In genomic region chr6:71290611-71291010, GRCh38 we compare ENCODE assay signal across 11 cellular contexts. TPM values are rescaled to one million over a fixed set of nuclear protein-coding genes. Genes with fewer than 3 reads are reported as not detected.
A peak's percentile ranks its signal among the peaks of the same experiment; 100 is the strongest.
DNase-seq lines count a peak whose midpoint lies in the region; ATAC-seq and TF ChIP-seq lines count a peak whose summit lies in the region.
"Had no signal": no experiment of that assay in that cellular context is flagged by ENCODE, and none has a peak within 500 bp of the region (broad histone marks: within the 10 kb centered on the region; RNA-seq: fewer than 3 reads in every experiment).

No MANE protein-coding gene starts in this region.

- H3K27me3 ChIP-seq in CD4-positive, CD25-positive, alpha-beta regulatory T cell (ENCODE audit: control insufficient read depth, insufficient read depth, low read length), result no peaks in the 10 kb centered on the region
- H3K27me3 ChIP-seq in IMR-90 (ENCODE audit: control insufficient read depth, insufficient read depth, low read length) (no peaks in the 10 kb centered on the region), uterus (no peaks in the 10 kb centered on the region)

- no peak overlapping the region for H2AFZ ChIP-seq in IMR-90 (replicated peaks; ENCODE audit: low read length, poor library complexity)

- H2AK9ac ChIP-seq in IMR-90 (replicated peaks; ENCODE audit: low read depth, low read length, poor library complexity), result no peak overlapping the region

- in situ Hi-C loops in IMR-90 (cut with MboI; ENCODE audit: low sequenced_read_pairs), result loop anchor here (5.0 kb wide), 1 partner anchor 52 kb away; no protein-coding TSS in a partner anchor

- no peak overlapping the region for H3K9ac ChIP-seq in IMR-90 (ENCODE audit: low read depth, low read length)

- no peak overlapping the region for H3K18ac ChIP-seq in IMR-90 (ENCODE audit: low read depth, low read length)

- CTCF ChIA-PET in IMR-90 (lab: Yijun Ruan, JAX), result interaction anchor here (1.1 kb wide), 1 partner anchor 100 kb away, joined by 3 read pairs; no protein-coding TSS in a partner anchor

- no peak overlapping the region for H3K56ac ChIP-seq in IMR-90 (ENCODE audit: extremely low read depth, insufficient read depth, low read length)

- no peak for TF ChIP-seq POLR2A in IMR-90 (IDR thresholded peaks at IDR 0.05; ENCODE audit: low read depth, low read length)
- TF ChIP-seq POLR2A in uterus (IDR thresholded peaks at IDR 0.05), result no peak

- H2BK5ac ChIP-seq in IMR-90 (ENCODE audit: low read depth, low read length, poor library complexity, severe bottlenecking), result no peak overlapping the region

- no peak for TF ChIP-seq CTCF in IMR-90 (conservative IDR thresholded peaks at IDR 0.05; ENCODE audit: low read depth, low read length)
- TF ChIP-seq CTCF in choroid plexus epithelial cell (conservative IDR thresholded peaks at IDR 0.05; ENCODE audit: low read depth, low read length), result no peak
- TF ChIP-seq CTCF in natural killer cell (IDR thresholded peaks at IDR 0.05), result no peak
- TF ChIP-seq CTCF in uterus (IDR thresholded peaks at IDR 0.05), result no peak

- WGBS in IMR-90 (ENCODE audit: extremely low coverage in 2 of 2, insufficient read length in 1 of 2), 2 experiments, result no CpG with 5 or more reads among the region's 2 CpGs

- POLR2A ChIA-PET in IMR-90 (lab: Charles Lee; ENCODE audit: unreplicated experiment), result no interaction called here

- dilution Hi-C loops in IMR-90 (cut with HindIII; ENCODE audit: low sequenced_read_pairs, unreplicated experiment), result no loop called here

- peaks cover 25% of the 10 kb centered on the region for H3K27me3 Mint-ChIP-seq in CD4-positive, CD25-positive, alpha-beta regulatory T cell
- H3K27me3 Mint-ChIP-seq in natural killer cell (ENCODE audit: low read depth in 2 of 2), result no peaks in the 10 kb centered on the region

- peaks cover 19% of the 10 kb centered on the region for H3K36me3 Mint-ChIP-seq in CD4-positive, CD25-positive, alpha-beta regulatory T cell
- H3K36me3 Mint-ChIP-seq in natural killer cell, result no peaks in the 10 kb centered on the region

- peaks cover 8% of the 10 kb centered on the region for H3K36me3 ChIP-seq in CD4-positive, CD25-positive, alpha-beta regulatory T cell (ENCODE audit: control insufficient read depth, insufficient read depth, low read length)
- H3K36me3 ChIP-seq in IMR-90 (ENCODE audit: control insufficient read depth, insufficient read depth, low read length) (peaks cover 2% of the 10 kb centered on the region; the same call in 1 of the 2 replicates), uterus (no peaks in the 10 kb centered on the region)

- H3K9me3 Mint-ChIP-seq in CD4-positive, CD25-positive, alpha-beta regulatory T cell, result peaks cover 0 to 3% (median 0%) of the 10 kb centered on the region in 7 donors
- H3K9me3 Mint-ChIP-seq in natural killer cell, result no peaks in the 10 kb centered on the region

- no peak overlapping the region for H4K5ac ChIP-seq in IMR-90 (ENCODE audit: low read depth, low read length)

- no peak overlapping the region for H3K27ac Mint-ChIP-seq in CD4-positive, CD25-positive, alpha-beta regulatory T cell
- H3K27ac Mint-ChIP-seq in natural killer cell, result peak overlapping the region; percentile 2 to 7

- TF ChIP-seq RAD21 in IMR-90 (IDR thresholded peaks at IDR 0.05; ENCODE audit: low read length), result no peak

- H3K9me1 ChIP-seq in IMR-90 (ENCODE audit: insufficient read depth, low read length), result 0 out of 2 replicates have a peak, but pooled peaks cover 2% of the 10 kb centered on the region

- no peak overlapping the region for H3K4ac ChIP-seq in IMR-90 (ENCODE audit: low read depth, low read length)

- intact Hi-C loops in IMR-90 (cut with micrococcal nuclease), result loop anchor here (5.0 kb wide), 1 partner anchor 57 kb away; no protein-coding TSS in a partner anchor
- intact Hi-C loops in natural killer cell (cut with micrococcal nuclease), result no loop called here
- intact Hi-C loops in uterus (cut with DNase I; ENCODE audit: low total_unique reads), result no loop called here

- peaks cover 27 to 41% (median 36%) of the 10 kb centered on the region in 4 donors for H3K4me1 Mint-ChIP-seq in CD4-positive, CD25-positive, alpha-beta regulatory T cell
- H3K4me1 Mint-ChIP-seq in natural killer cell, result peaks cover 42 to 45% of the 10 kb centered on the region in 2 donors

- H3K4me1 ChIP-seq in CD4-positive, CD25-positive, alpha-beta regulatory T cell (ENCODE audit: control insufficient read depth, insufficient read depth, low read length, poor library complexity, severe bottlenecking), result peaks cover 18% of the 10 kb centered on the region
- H3K4me1 ChIP-seq in IMR-90 (ENCODE audit: control insufficient read depth, insufficient read depth, low read length) (peaks cover 10% of the 10 kb centered on the region), uterus (no peaks in the 10 kb centered on the region)

- no peak overlapping the region for H4K91ac ChIP-seq in IMR-90 (ENCODE audit: insufficient read depth, low read depth, low read length)

- DNase-seq in CD4-positive, CD25-positive, alpha-beta regulatory T cell, result no peak
- DNase-seq in IMR-90 (no peak), choroid plexus epithelial cell (ENCODE audit: low read depth) (no peak), natural killer cell (no peak), uterus (no peak), T1000 (lab: John Stamatoyannopoulos, UW) (no peak), NK-92 (lab: John Stamatoyannopoulos, UW; ENCODE audit: unreplicated experiment) (no peak)
- DNase-seq: effector CD8-positive, alpha-beta T cell; islet precursor cell had no signal

- H2BK120ac ChIP-seq in IMR-90 (ENCODE audit: low read depth, low read length), result no peak overlapping the region

- no peak for ATAC-seq in CD4-positive, CD25-positive, alpha-beta regulatory T cell (ENCODE audit: low read depth in 2 of 2)
- no peak for ATAC-seq in IMR-90 (ENCODE audit: low read depth)
- no peak for ATAC-seq in natural killer cell
- no peak for ATAC-seq in GM21619 (IDR thresholded peaks at IDR 0.05; ENCODE audit: unreplicated experiment)

- no TSS peak for BruUV-seq in IMR-90 (replicated peaks; lab: Mats Ljungman, UMichigan)

- no peak overlapping the region for H3K27ac ChIP-seq in CD4-positive, CD25-positive, alpha-beta regulatory T cell (ENCODE audit: insufficient read depth, low read length, poor library complexity, severe bottlenecking)
- H3K27ac ChIP-seq in IMR-90 (ENCODE audit: insufficient read depth, low read length) (no peak overlapping the region), uterus (no peak overlapping the region)
- H3K27ac ChIP-seq: RWPE1 had no signal

- H2BK15ac ChIP-seq in IMR-90 (ENCODE audit: low read depth, low read length), result no peak overlapping the region

- peak overlapping the region; percentile 84 to 90 (median 85) for H3K4me3 Mint-ChIP-seq in CD4-positive, CD25-positive, alpha-beta regulatory T cell
- peak overlapping the region; percentile 89 for H3K4me3 Mint-ChIP-seq in natural killer cell

- H3K4me2 ChIP-seq in IMR-90 (ENCODE audit: low read depth, low read length), result peak overlapping the region; percentile 35; the same call in 1 of the 2 replicates

- no peak overlapping the region for H2AK5ac ChIP-seq in IMR-90 (ENCODE audit: low read depth, low read length)

- H3K4me3 ChIP-seq in CD4-positive, CD25-positive, alpha-beta regulatory T cell (ENCODE audit: low read depth, low read length), result no peak overlapping the region
- H3K4me3 ChIP-seq in IMR-90 (ENCODE audit: insufficient read depth, low read depth, low read length), result no peak overlapping the region
- H3K4me3 ChIP-seq in choroid plexus epithelial cell (ENCODE audit: low read depth, low read length), result peak overlapping the region; percentile 14
- H3K4me3 ChIP-seq in uterus, result no peak overlapping the region

- H3K14ac ChIP-seq in IMR-90 (replicated peaks; ENCODE audit: low read depth, low read length), result no peak overlapping the region; the same call in 1 of the 2 replicates

- no peak overlapping the region for H3K23ac ChIP-seq in IMR-90 (ENCODE audit: low read depth, low read length)

- no peak overlapping the region for H4K8ac ChIP-seq in IMR-90 (ENCODE audit: low read depth in 2 of 2, low read length in 2 of 2)

- no peaks in the 10 kb centered on the region for H3K9me3 ChIP-seq in CD4-positive, CD25-positive, alpha-beta regulatory T cell (ENCODE audit: control insufficient read depth in 2 of 2, low read length in 2 of 2)
- no peaks in the 10 kb centered on the region for H3K9me3 ChIP-seq in IMR-90 (ENCODE audit: control insufficient read depth, insufficient read depth, low read length)
- no peaks in the 10 kb centered on the region for H3K9me3 ChIP-seq in uterus

- H2BK20ac ChIP-seq in IMR-90 (ENCODE audit: low read depth, low read length), result no peak overlapping the region

- H4K20me1 ChIP-seq in IMR-90 (ENCODE audit: insufficient read depth, low read length), result peaks cover 18% of the 10 kb centered on the region; the same call in 1 of the 2 replicates

- H3K79me1 ChIP-seq in IMR-90 (ENCODE audit: low read depth in 1 of 2, low read length in 2 of 2), result peaks cover 28 to 48% of the 10 kb centered on the region in 2 experiments

TF ChIP-seq in IMR-90, 13 proteins besides CTCF, POLR2A, EP300 and RAD21:
- TF ChIP-seq CEBPB (IDR thresholded peaks at IDR 0.05; ENCODE audit: low read depth, low read length), result peak; percentile 57; the same call in 1 of the 2 replicates
- no peak for TF ChIP-seq BHLHE40 (IDR thresholded peaks at IDR 0.05; ENCODE audit: low read depth, low read length)

RNA-seq across cellular contexts. Expression of gene OGFRL1, which starts 2.0 kb away (rescaled TPM):
- 8.8 TPM for total RNA-seq in CD4-positive, CD25-positive, alpha-beta regulatory T cell
- polyA plus RNA-seq in CD4-positive, CD25-positive, alpha-beta regulatory T cell, result 1 to 10 TPM; 1.3 to 2.7 (median 2.0) TPM
- total RNA-seq in IMR-90 (2012; rRNA removed), result 5.7 and 14.4 TPM in 2 replicates
- polyA plus RNA-seq in IMR-90 (2012; rRNA removed), result 3.7 and 5.4 TPM in 2 replicates
- 0.65 and 1.2 TPM in 2 replicates for polyA plus RNA-seq in IMR-90 (2012; cell fraction: cytosol; rRNA removed)
- polyA plus RNA-seq in IMR-90 (2012; cell fraction: nucleus; rRNA removed; ENCODE audit: low replicate concordance), result 0.41 and 2.7 TPM in 2 replicates
- 10 to 100 TPM; 22.9 to 30.7 (median 25.6) TPM for total RNA-seq in natural killer cell
- total RNA-seq in uterus, result 10 to 100 TPM in 3 of 4 donors, 1 to 10 TPM in 1; 9.0 to 35.6 (median 19.4) TPM

Comparison
In these comparisons a context has a peak if more than half of its experiments do, and no peak if none do; other contexts are left out.
1. H3K27ac Mint-ChIP-seq: peak in natural killer cell (2 of 2); none in CD4-positive, CD25-positive, alpha-beta regulatory T cell (0 of 3).